In genomic region chr11:118227865-118228785, GRCh38 we compare ENCODE assay signal across 10 cellular contexts. TPM values are rescaled to one million over a fixed set of nuclear protein-coding genes. Genes with fewer than 3 reads are reported as not detected.
DNase-seq lines count a peak whose midpoint lies in the region; ATAC-seq and TF ChIP-seq lines count a peak whose summit lies in the region.
"Had no signal": no experiment of that assay in that cellular context is flagged by ENCODE, and none has a peak within 500 bp of the region (broad histone marks: within the 10 kb centered on the region; RNA-seq: fewer than 3 reads in every experiment).

No MANE protein-coding gene starts in this region.

- peaks cover 62% of the 10 kb centered on the region for H3K4me1 ChIP-seq in DOHH2 (ENCODE audit: control insufficient read depth, low read length)

- peak overlapping the region; percentile 52 for H3K4me2 ChIP-seq in DOHH2 (ENCODE audit: low read length)

- H3K36me3 ChIP-seq in DOHH2 (ENCODE audit: control insufficient read depth, low read length) (no peaks in the 10 kb centered on the region; the same call in 1 of the 2 replicates), WERI-Rb-1 (no peaks in the 10 kb centered on the region)

- H4K20me1 ChIP-seq in DOHH2 (ENCODE audit: control insufficient read depth, insufficient read depth, low read depth, low read length), result no peaks in the 10 kb centered on the region

- no peaks in the 10 kb centered on the region for H3K79me2 ChIP-seq in DOHH2 (ENCODE audit: control insufficient read depth, low read length)

- DNase-seq in central memory CD4-positive, alpha-beta T cell, result peak; percentile 57
- DNase-seq in mucosa of gallbladder (ENCODE audit: low spot score), result no peak
- DNase-seq in cerebellum (ENCODE audit: low spot score), result no peak
- no peak for DNase-seq in WERI-Rb-1
- no peak for DNase-seq in substantia nigra (lab: John Stamatoyannopoulos, UW)
- DNase-seq: NCI-H1930 had no signal

- H3K27ac ChIP-seq in DOHH2 (ENCODE audit: low read depth, low read length) (peak overlapping the region; percentile 48), WERI-Rb-1 (no peak overlapping the region), substantia nigra (ENCODE audit: low read depth, low read length, poor library complexity, severe bottlenecking) (no peak overlapping the region)

- peaks cover 4% of the 10 kb centered on the region; the same call in 1 of the 2 replicates for H3F3A ChIP-seq in DOHH2 (ENCODE audit: control insufficient read depth, insufficient read depth)

- H3K9me2 ChIP-seq in DOHH2 (replicated peaks; ENCODE audit: control insufficient read depth, low read length), result no peaks in the 10 kb centered on the region

- H3K4me3 ChIP-seq in DOHH2 (ENCODE audit: low read length) (peak overlapping the region; percentile 23), WERI-Rb-1 (ENCODE audit: low read depth, low read length) (no peak overlapping the region)
- H3K4me3 ChIP-seq: lung had no signal

- H3K27me3 ChIP-seq in DOHH2 (ENCODE audit: control insufficient read depth, low read length) (no peaks in the 10 kb centered on the region), WERI-Rb-1 (ENCODE audit: insufficient read depth, low read depth, severe bottlenecking) (no peaks in the 10 kb centered on the region)

- TF ChIP-seq CTCF in DOHH2 (IDR thresholded peaks at IDR 0.05; ENCODE audit: low read depth, low read length, poor library complexity, severe bottlenecking), result no peak
- no peak for TF ChIP-seq CTCF in WERI-Rb-1 (IDR thresholded peaks at IDR 0.05; ENCODE audit: low read depth, low read length)

- ATAC-seq in GM21367 (IDR thresholded peaks at IDR 0.05; ENCODE audit: unreplicated experiment) (peak; percentile 56), HG03558 (IDR thresholded peaks at IDR 0.05; ENCODE audit: extremely low read depth, unreplicated experiment) (peak; percentile 33)

- H3K9me3 ChIP-seq in DOHH2 (ENCODE audit: control insufficient read depth, insufficient read depth, low read length) (no peaks in the 10 kb centered on the region), WERI-Rb-1 (ENCODE audit: severe bottlenecking) (no peaks in the 10 kb centered on the region)

RNA-seq across cellular contexts. Expression of gene JAML, which starts 3.3 kb away (rescaled TPM):
- total RNA-seq in mucosa of gallbladder, result 12.9 TPM
- total RNA-seq in cerebellum, result 0.45 TPM

RNA-seq across cellular contexts. Expression of gene MPZL3, which starts 24.0 kb away (rescaled TPM):
- 23.2 TPM for total RNA-seq in mucosa of gallbladder
- 1.5 TPM for total RNA-seq in cerebellum

RNA-seq across cellular contexts. Expression of gene MPZL2, which starts 36.0 kb away (rescaled TPM):
- total RNA-seq in mucosa of gallbladder, result 72.5 TPM
- total RNA-seq in cerebellum, result 5.7 TPM

RNA-seq across cellular contexts. Expression of gene SCN2B, which starts 51.7 kb away (rescaled TPM):
- total RNA-seq in mucosa of gallbladder (0.69 TPM), cerebellum (4.2 TPM)

Comparison
In these comparisons a context has a peak if more than half of its experiments do, and no peak if none do; other contexts are left out.
1. RNA of gene MPZL2, which starts 36.0 kb away (total RNA-seq): 72.5 TPM in mucosa of gallbladder (single experiment); 5.7 TPM in cerebellum (single experiment); every median in the first group is over 10 times any median in the second.